8 cellular contexts compared by ENCODE assay signal in genomic region chr18:62596145-62597005, GRCh38.
DNase-seq lines count a peak whose midpoint lies in the region; ATAC-seq, FAIRE-seq and TF ChIP-seq lines count a peak whose summit lies in the region.

No MANE protein-coding gene starts in this region.

- intact Hi-C loops in sigmoid colon (cut with DNase I): no loop called here

- H3K4me3 Mint-ChIP-seq in activated CD4-positive, alpha-beta memory T cell treated with anti-CD3 and anti-CD28 coated beads, Interleukin-2, amount 10 ng/mL, durations not matched to agents 7 days and 5 days: peak overlapping the region; percentile 35

- peak overlapping the region; percentile 62 for H3K4me2 ChIP-seq in GM23248 (ENCODE audit: unreplicated experiment)

- no peaks in the 10 kb centered on the region for H3K4me1 ChIP-seq in GM23248 (ENCODE audit: insufficient read depth)
- H3K4me1 ChIP-seq in right atrium auricular region: peaks cover 0 to 20% of the 10 kb centered on the region in 2 donors
- H3K4me1 ChIP-seq in sigmoid colon: peaks cover 0 to 14% (median 12%) of the 10 kb centered on the region in 4 donors

- H3K9me3 ChIP-seq in GM23248 (ENCODE audit: low read depth): no peaks in the 10 kb centered on the region
- no peaks in the 10 kb centered on the region for H3K9me3 ChIP-seq in right atrium auricular region
- no peaks in the 10 kb centered on the region for H3K9me3 ChIP-seq in sigmoid colon

- H3K9me2 ChIP-seq in GM23248 (ENCODE audit: insufficient read depth): no peaks in the 10 kb centered on the region

- no peaks in the 10 kb centered on the region for H3K79me2 ChIP-seq in GM23248 (ENCODE audit: insufficient read depth)

- no peaks in the 10 kb centered on the region for H3K9me3 Mint-ChIP-seq in activated CD4-positive, alpha-beta memory T cell treated with anti-CD3 and anti-CD28 coated beads, Interleukin-2, amount 10 ng/mL, durations not matched to agents 7 days and 5 days

- H2AFZ ChIP-seq in GM23248: peak overlapping the region; percentile 53

- DNase-seq in GM23248 (peak; percentile 49), right atrium auricular region (ENCODE audit: low spot score) (no peak), sigmoid colon (no peak), RCC 7860 (ENCODE audit: low spot score) (no peak), kidney glomerular epithelial cell (lab: John Stamatoyannopoulos, UW) (no peak)
- DNase-seq in activated CD4-positive, alpha-beta memory T cell treated with anti-CD3 and anti-CD28 coated beads, Interleukin-2, amount 10 ng/mL, durations not matched to agents 7 days and 5 days: no peak
- no peak for DNase-seq in activated CD4-positive, CD25-positive, alpha-beta regulatory T cell (lab: John Stamatoyannopoulos, UW)

- peaks cover 4% of the 10 kb centered on the region for H3K4me1 Mint-ChIP-seq in activated CD4-positive, alpha-beta memory T cell treated with anti-CD3 and anti-CD28 coated beads, Interleukin-2, amount 10 ng/mL, durations not matched to agents 7 days and 5 days

- no peaks in the 10 kb centered on the region for H3F3A ChIP-seq in GM23248 (ENCODE audit: insufficient read depth)

- CTCF ChIA-PET in activated CD4-positive, alpha-beta memory T cell treated with anti-CD3 and anti-CD28 coated beads, Interleukin-2, amount 10 ng/mL, durations not matched to agents 7 days and 5 days (lab: Charles Lee): no interaction called here

- no peak overlapping the region for H3K9ac ChIP-seq in GM23248

- H3K4me3 ChIP-seq in GM23248: peak overlapping the region; percentile 69
- peak overlapping the region; percentile 29 to 55 for H3K4me3 ChIP-seq in right atrium auricular region
- H3K4me3 ChIP-seq in sigmoid colon: peak overlapping the region in 3 of 4 donors; percentile 12 to 43 (median 42)

- 9 to 11% methylated on average over 75 to 89 of the region's 90 CpGs for WGBS in GM23248 (ENCODE audit: low coverage in 1 of 2, low lambda C conversion rate in 2 of 2, missing lambda C conversion rate in 2 of 2), 2 experiments
- WGBS in sigmoid colon, 2 donors: 3 to 4% methylated on average over 90 of the region's 90 CpGs

- no peaks in the 10 kb centered on the region for H4K20me1 ChIP-seq in GM23248 (ENCODE audit: insufficient read depth)

- H3K27ac ChIP-seq in GM23248 (no peak overlapping the region), right atrium auricular region (no peak overlapping the region), sigmoid colon (no peak overlapping the region)

- in situ Hi-C loops in GM23248 (cut with MboI): loop anchor here (10.0 kb wide), 1 partner anchor 108 kb away; no protein-coding TSS in a partner anchor

- TF ChIP-seq POLR2A in sigmoid colon (IDR thresholded peaks at IDR 0.05): no peak

- no peak for FAIRE-seq in RCC 7860 (lab: Jason Lieb, UNC)

- H3K36me3 ChIP-seq in GM23248 (ENCODE audit: low read depth): no peaks in the 10 kb centered on the region
- H3K36me3 ChIP-seq in right atrium auricular region: no peaks in the 10 kb centered on the region
- no peaks in the 10 kb centered on the region for H3K36me3 ChIP-seq in sigmoid colon

- H3K27me3 ChIP-seq in GM23248 (replicated peaks; ENCODE audit: insufficient read depth) (peaks cover 16% of the 10 kb centered on the region; the same call in 1 of the 2 replicates), right atrium auricular region (peaks cover 0 to 4% of the 10 kb centered on the region in 2 donors), sigmoid colon (peaks cover 14 to 55% (median 33%) of the 10 kb centered on the region in 3 donors)

- H3K36me3 Mint-ChIP-seq in activated CD4-positive, alpha-beta memory T cell treated with anti-CD3 and anti-CD28 coated beads, Interleukin-2, amount 10 ng/mL, durations not matched to agents 7 days and 5 days (ENCODE audit: low read depth): no peaks in the 10 kb centered on the region

- no peak overlapping the region for H3K27ac Mint-ChIP-seq in activated CD4-positive, alpha-beta memory T cell treated with anti-CD3 and anti-CD28 coated beads, Interleukin-2, amount 10 ng/mL, durations not matched to agents 7 days and 5 days

- no peak for TF ChIP-seq CTCF in right atrium auricular region (IDR thresholded peaks at IDR 0.05)
- TF ChIP-seq CTCF in sigmoid colon (IDR thresholded peaks at IDR 0.05): no peak

- POLR2A ChIA-PET in activated CD4-positive, alpha-beta memory T cell treated with anti-CD3 and anti-CD28 coated beads, Interleukin-2, amount 10 ng/mL, durations not matched to agents 7 days and 5 days (lab: Charles Lee): no interaction called here

- no peak for TF ChIP-seq EP300 in sigmoid colon (IDR thresholded peaks at IDR 0.05)

- ATAC-seq in HG03439 (IDR thresholded peaks at IDR 0.05; ENCODE audit: unreplicated experiment): no peak

- H3K27me3 Mint-ChIP-seq in activated CD4-positive, alpha-beta memory T cell treated with anti-CD3 and anti-CD28 coated beads, Interleukin-2, amount 10 ng/mL, durations not matched to agents 7 days and 5 days: peaks cover 53% of the 10 kb centered on the region
